ENCODE assay signal across 20 cellular contexts in genomic region chr1:220958234-220958633, GRCh38.
A peak's percentile ranks its signal among the peaks of the same experiment; 100 is the strongest.
DNase-seq lines count a peak whose midpoint lies in the region; ATAC-seq, FAIRE-seq and TF ChIP-seq lines count a peak whose summit lies in the region.
"Had no signal": no experiment of that assay in that cellular context is flagged by ENCODE, and none has a peak within 500 bp of the region (broad histone marks: within the 10 kb centered on the region; RNA-seq: fewer than 3 reads in every experiment).

No MANE protein-coding gene starts in this region.

- H3K9me3 ChIP-seq in IMR-90 (ENCODE audit: control insufficient read depth, insufficient read depth, low read length), result no peaks in the 10 kb centered on the region
- no peaks in the 10 kb centered on the region for H3K9me3 ChIP-seq in mesenchymal stem cell (ENCODE audit: control insufficient read depth, low read length)
- H3K9me3 ChIP-seq in smooth muscle cell (replicated peaks; ENCODE audit: low read depth), result no peaks in the 10 kb centered on the region

- H4K91ac ChIP-seq in IMR-90 (ENCODE audit: insufficient read depth, low read depth, low read length) (peak overlapping the region; percentile 90), mesenchymal stem cell (ENCODE audit: low read length) (peak overlapping the region; percentile 4)

- H3K4me1 ChIP-seq in IMR-90 (ENCODE audit: control insufficient read depth, insufficient read depth, low read length) (peaks cover 4% of the 10 kb centered on the region), mesenchymal stem cell (ENCODE audit: control insufficient read depth, insufficient read depth, low read depth, low read length) (no peaks in the 10 kb centered on the region), smooth muscle cell (ENCODE audit: low read depth) (peaks cover 6% of the 10 kb centered on the region)

- H3K79me1 ChIP-seq in IMR-90 (ENCODE audit: low read depth in 1 of 2, low read length in 2 of 2) (no peaks in the 10 kb centered on the region), mesenchymal stem cell (replicated peaks; ENCODE audit: low read length, poor library complexity, severe bottlenecking) (no peaks in the 10 kb centered on the region)

- H3K23ac ChIP-seq in IMR-90 (ENCODE audit: low read depth, low read length) (0 out of 2 replicates have a peak overlapping the region, but pooled peaks have one; percentile 33), mesenchymal stem cell (ENCODE audit: low read length in 2 of 2) (no peak overlapping the region)

- H3K9ac ChIP-seq in IMR-90 (ENCODE audit: low read depth, low read length), result no peak overlapping the region
- H3K9ac ChIP-seq in mesenchymal stem cell (ENCODE audit: low read length), result no peak overlapping the region
- peak overlapping the region; percentile 62 for H3K9ac ChIP-seq in smooth muscle cell (ENCODE audit: low read depth)

- in situ Hi-C loops in IMR-90 (cut with MboI; ENCODE audit: low sequenced_read_pairs), result no loop called here

- peak overlapping the region; percentile 95 for H2BK20ac ChIP-seq in IMR-90 (ENCODE audit: low read depth, low read length)

- H3K9me3 Mint-ChIP-seq in naive thymus-derived CD8-positive, alpha-beta T cell, result peaks cover 0 to 10% (median 0%) of the 10 kb centered on the region in 9 donors
- H3K9me3 Mint-ChIP-seq: IgD-negative memory B cell had no signal

- H3K56ac ChIP-seq in IMR-90 (ENCODE audit: extremely low read depth, insufficient read depth, low read length), result 0 out of 2 replicates have a peak overlapping the region, but pooled peaks have one; percentile 41

- intact Hi-C loops in IMR-90 (cut with micrococcal nuclease), result loop anchor here (5.0 kb wide), 1 partner anchor 76 kb away; no protein-coding TSS in a partner anchor

- H3K18ac ChIP-seq in IMR-90 (ENCODE audit: low read depth, low read length) (peak overlapping the region; percentile 79; the same call in 1 of the 2 replicates), mesenchymal stem cell (ENCODE audit: low read depth in 1 of 2, low read length in 2 of 2) (peak overlapping the region in 1 of 2 experiments; percentile 40)

- H3K4me3 Mint-ChIP-seq in naive thymus-derived CD8-positive, alpha-beta T cell, result no peak overlapping the region
- H3K4me3 Mint-ChIP-seq: B cell; CD4-positive, alpha-beta T cell; IgD-negative memory B cell had no signal

- TF ChIP-seq RAD21 in IMR-90 (IDR thresholded peaks at IDR 0.05; ENCODE audit: low read length), result no peak

- H2AK5ac ChIP-seq in IMR-90 (ENCODE audit: low read depth, low read length) (peak overlapping the region; percentile 72), mesenchymal stem cell (ENCODE audit: low read length, severe bottlenecking) (no peak overlapping the region)

- H3K27me3 Mint-ChIP-seq in naive thymus-derived CD8-positive, alpha-beta T cell, result peaks cover 0 to 12% (median under 1%) of the 10 kb centered on the region in 5 donors
- H3K27me3 Mint-ChIP-seq: B cell had no signal

- POLR2A ChIA-PET in IMR-90 (lab: Charles Lee; ENCODE audit: unreplicated experiment), result no interaction called here
- POLR2A ChIA-PET in naive thymus-derived CD8-positive, alpha-beta T cell (lab: Charles Lee), result no interaction called here

- H4K8ac ChIP-seq in IMR-90 (ENCODE audit: low read depth in 2 of 2, low read length in 2 of 2), result peak overlapping the region in 1 of 2 experiments; percentile 4; a peak in 1 of 4 replicates
- H4K8ac ChIP-seq in mesenchymal stem cell (ENCODE audit: low read length), result no peak overlapping the region

- H2BK5ac ChIP-seq in IMR-90 (ENCODE audit: low read depth, low read length, poor library complexity, severe bottlenecking) (peak overlapping the region; percentile 85), mesenchymal stem cell (ENCODE audit: low read depth, low read length, poor library complexity, severe bottlenecking) (no peak overlapping the region)

- H3K36me3 ChIP-seq in IMR-90 (ENCODE audit: control insufficient read depth, insufficient read depth, low read length), result no peaks in the 10 kb centered on the region
- no peaks in the 10 kb centered on the region for H3K36me3 ChIP-seq in mesenchymal stem cell (ENCODE audit: control insufficient read depth in 1 of 2, insufficient read depth in 2 of 2, low read depth in 1 of 2, low read length in 2 of 2)
- H3K36me3 ChIP-seq in smooth muscle cell (ENCODE audit: low read depth), result no peaks in the 10 kb centered on the region

- no peak overlapping the region for H3K27ac ChIP-seq in IMR-90 (ENCODE audit: insufficient read depth, low read length)
- H3K27ac ChIP-seq in mesenchymal stem cell (ENCODE audit: low read length, poor library complexity, severe bottlenecking), result no peak overlapping the region
- peak overlapping the region; percentile 94 for H3K27ac ChIP-seq in smooth muscle cell (ENCODE audit: low read depth)

- H3K4me2 ChIP-seq in IMR-90 (ENCODE audit: low read depth, low read length) (no peak overlapping the region), mesenchymal stem cell (ENCODE audit: low read length, poor library complexity, severe bottlenecking) (no peak overlapping the region), smooth muscle cell (no peak overlapping the region)

- H2BK120ac ChIP-seq in IMR-90 (ENCODE audit: low read depth, low read length) (peak overlapping the region; percentile 96), mesenchymal stem cell (ENCODE audit: low read depth, low read length) (peak overlapping the region; percentile 11)

- no peaks in the 10 kb centered on the region for H3K36me3 Mint-ChIP-seq in naive thymus-derived CD8-positive, alpha-beta T cell
- H3K36me3 Mint-ChIP-seq: IgD-negative memory B cell had no signal

- no TSS peak for BruUV-seq in IMR-90 (replicated peaks; lab: Mats Ljungman, UMichigan)

- peak overlapping the region; percentile 98; the same call in 2 of the 3 replicates for H2BK15ac ChIP-seq in IMR-90 (ENCODE audit: low read depth, low read length)
- H2BK15ac ChIP-seq in mesenchymal stem cell (ENCODE audit: low read depth, poor library complexity, severe bottlenecking), result no peak overlapping the region

- WGBS in IMR-90 (ENCODE audit: extremely low coverage in 2 of 2, insufficient read length in 1 of 2), 2 experiments, result no CpG with 5 or more reads among the region's 1 CpG
- no CpG with 5 or more reads among the region's 1 CpG for WGBS in mesenchymal stem cell
- 100% methylated on average over 1 of the region's 1 CpG for WGBS in smooth muscle cell (ENCODE audit: low lambda C conversion rate)

- dilution Hi-C loops in IMR-90 (cut with HindIII; ENCODE audit: low sequenced_read_pairs, unreplicated experiment), result no loop called here

- CTCF ChIA-PET in IMR-90 (lab: Yijun Ruan, JAX), result interaction anchor here (1.0 kb wide), 1 partner anchor 11 kb away, joined by 4 read pairs; no protein-coding TSS in a partner anchor

- DNase-seq in GM12892 (ENCODE audit: insufficient read length) (no peak), IMR-90 (no peak), mesenchymal stem cell (no peak), smooth muscle cell (lab: John Stamatoyannopoulos, UW; ENCODE audit: unreplicated experiment) (no peak), AG20443 (ENCODE audit: low spot score) (no peak), NCI-H345 treated with DMSO at 0.1 percent for 48 hours (lab: John Stamatoyannopoulos, UW; ENCODE audit: unreplicated experiment) (no peak), ecto neural progenitor cell (ENCODE audit: low spot score) (no peak)
- no peak for DNase-seq in naive thymus-derived CD8-positive, alpha-beta T cell
- DNase-seq: C1 segment of cervical spinal cord; CD4-positive, alpha-beta T cell; DMS153; DMS79 treated with DMSO at 0.1 percent for 48 hours; EL; KG1 had no signal

- H3K14ac ChIP-seq in IMR-90 (replicated peaks; ENCODE audit: low read depth, low read length) (0 out of 2 replicates have a peak overlapping the region, but pooled peaks have one; percentile 25), mesenchymal stem cell (ENCODE audit: low read length in 2 of 2) (no peak overlapping the region)

- H3K4me1 Mint-ChIP-seq in naive thymus-derived CD8-positive, alpha-beta T cell, result no peaks in the 10 kb centered on the region
- H3K4me1 Mint-ChIP-seq: B cell, IgD-negative memory B cell had no signal

- H3K79me2 ChIP-seq in smooth muscle cell (ENCODE audit: low read depth), result no peaks in the 10 kb centered on the region

- no peak overlapping the region for H3K4me3 ChIP-seq in IMR-90 (ENCODE audit: insufficient read depth, low read depth, low read length)
- no peak overlapping the region for H3K4me3 ChIP-seq in mesenchymal stem cell (ENCODE audit: insufficient read depth in 1 of 2, low read depth in 1 of 2, low read length in 2 of 2)
- H3K4me3 ChIP-seq in smooth muscle cell, result no peak overlapping the region

- no peak for TF ChIP-seq POLR2A in GM12892 (IDR thresholded peaks at IDR 0.05; ENCODE audit: low read depth, low read length)
- no peak for TF ChIP-seq POLR2A in IMR-90 (IDR thresholded peaks at IDR 0.05; ENCODE audit: low read depth, low read length)

- H4K20me1 ChIP-seq in IMR-90 (ENCODE audit: insufficient read depth, low read length) (no peaks in the 10 kb centered on the region), smooth muscle cell (ENCODE audit: low read depth) (no peaks in the 10 kb centered on the region)

- H3K9me1 ChIP-seq in IMR-90 (ENCODE audit: insufficient read depth, low read length), result no peaks in the 10 kb centered on the region; the same call in 1 of the 2 replicates

- H3K27ac Mint-ChIP-seq in naive thymus-derived CD8-positive, alpha-beta T cell, result no peak overlapping the region
- H3K27ac Mint-ChIP-seq: B cell; CD4-positive, alpha-beta T cell had no signal

- H3K4ac ChIP-seq in IMR-90 (ENCODE audit: low read depth, low read length), result peak overlapping the region; percentile 94
- H3K4ac ChIP-seq in mesenchymal stem cell (ENCODE audit: low read depth in 1 of 2, low read length in 2 of 2), result peak overlapping the region in 1 of 2 experiments; percentile 76

- H2AFZ ChIP-seq in IMR-90 (replicated peaks; ENCODE audit: low read length, poor library complexity) (no peak overlapping the region), mesenchymal stem cell (ENCODE audit: low read depth, low read length) (no peak overlapping the region), smooth muscle cell (ENCODE audit: low read depth) (no peak overlapping the region)

- H3K27me3 ChIP-seq in IMR-90 (ENCODE audit: control insufficient read depth, insufficient read depth, low read length), result no peaks in the 10 kb centered on the region
- no peaks in the 10 kb centered on the region for H3K27me3 ChIP-seq in mesenchymal stem cell (ENCODE audit: control insufficient read depth in 1 of 2, insufficient read depth in 1 of 2, low read length in 2 of 2)
- H3K27me3 ChIP-seq in smooth muscle cell (ENCODE audit: low read depth), result no peaks in the 10 kb centered on the region

- H2BK12ac ChIP-seq in mesenchymal stem cell (ENCODE audit: low read length in 2 of 2), result peak overlapping the region in 1 of 2 experiments; percentile 92

- TF ChIP-seq CTCF in IMR-90 (conservative IDR thresholded peaks at IDR 0.05; ENCODE audit: low read depth, low read length) (no peak), smooth muscle cell (IDR thresholded peaks at IDR 0.05; ENCODE audit: borderline replicate concordance, insufficient read depth, poor library complexity, severe bottlenecking) (no peak)

- no peak for ATAC-seq in IMR-90 (ENCODE audit: low read depth)
- no peak for ATAC-seq in naive thymus-derived CD8-positive, alpha-beta T cell
- ATAC-seq: HCT116 had no signal

- H2AK9ac ChIP-seq in IMR-90 (replicated peaks; ENCODE audit: low read depth, low read length, poor library complexity), result no peak overlapping the region

- peak; percentile 14 for FAIRE-seq in GM12892 (lab: Jason Lieb, UNC)
- FAIRE-seq: G401.6, GM12891, H54 had no signal

- peaks cover 7% of the 10 kb centered on the region for H3F3A ChIP-seq in smooth muscle cell (ENCODE audit: low read depth)

- H4K5ac ChIP-seq in IMR-90 (ENCODE audit: low read depth, low read length), result peak overlapping the region; percentile 27; the same call in 1 of the 2 replicates
